In the genomic region with DNA sequence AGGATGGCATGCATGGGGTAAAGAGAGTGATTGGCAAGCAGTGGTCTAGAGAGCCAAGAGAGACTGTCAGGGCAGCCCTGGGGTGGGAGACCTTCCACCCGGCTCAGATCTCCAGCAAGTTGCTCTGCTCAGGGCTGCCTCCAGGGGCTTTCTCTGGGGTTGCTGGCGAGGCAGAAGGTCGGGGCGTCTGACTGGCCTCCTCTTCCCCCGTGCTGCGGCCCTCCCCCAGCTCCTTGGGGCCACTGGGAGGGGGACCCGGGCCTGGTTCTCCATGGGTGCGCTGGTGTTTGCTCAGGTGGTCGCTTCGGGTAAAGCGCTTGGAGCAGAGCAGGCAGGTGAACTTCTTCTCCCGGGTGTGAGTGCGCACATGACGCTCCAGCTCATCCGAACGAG, we compare ENCODE assay signal across 25 cellular contexts. TPM values are rescaled to one million over a fixed set of nuclear protein-coding genes. Genes with fewer than 3 reads are reported as not detected.
DNase-seq lines count a peak whose midpoint lies in the region; ATAC-seq and TF ChIP-seq lines count a peak whose summit lies in the region.
"Had no signal": no experiment of that assay in that cellular context is flagged by ENCODE, and none has a peak within 500 bp of the region (broad histone marks: within the 10 kb centered on the region; RNA-seq: fewer than 3 reads in every experiment).

No MANE protein-coding gene starts in this region.

- peaks cover 23% of the 10 kb centered on the region for H3K4me1 Mint-ChIP-seq in activated CD4-positive, alpha-beta T cell treated with anti-CD3 and anti-CD28 coated beads, Interleukin-2, amount 10 ng/mL, durations not matched to agents 7 days and 5 days
- H3K4me1 Mint-ChIP-seq in activated CD4-positive, alpha-beta memory T cell treated with anti-CD3 and anti-CD28 coated beads, Interleukin-2, amount 10 ng/mL, durations not matched to agents 7 days and 5 days, result peaks cover 17% of the 10 kb centered on the region

- peaks cover 12% of the 10 kb centered on the region for H3K4me1 ChIP-seq in NT2/D1 (ENCODE audit: insufficient read depth, insufficient read length)
- H3K4me1 ChIP-seq: uterus had no signal

- peak; percentile 3 for TF ChIP-seq CTCF in fibroblast of pulmonary artery (IDR thresholded peaks at IDR 0.05; ENCODE audit: low read length, missing control alignments)
- peak; percentile 13 for TF ChIP-seq CTCF in retinal pigment epithelial cell (conservative IDR thresholded peaks at IDR 0.05; ENCODE audit: low read depth, low read length)

- no peaks in the 10 kb centered on the region for H3K9me3 Mint-ChIP-seq in activated CD4-positive, alpha-beta T cell treated with anti-CD3 and anti-CD28 coated beads, Interleukin-2, amount 10 ng/mL, durations not matched to agents 7 days and 5 days
- H3K9me3 Mint-ChIP-seq in activated CD4-positive, alpha-beta memory T cell treated with anti-CD3 and anti-CD28 coated beads, Interleukin-2, amount 10 ng/mL, durations not matched to agents 7 days and 5 days, result no peaks in the 10 kb centered on the region

- no peaks in the 10 kb centered on the region for H3K36me3 ChIP-seq in NT2/D1 (ENCODE audit: insufficient read depth, insufficient read length, low read length)
- H3K36me3 ChIP-seq: gastrocnemius medialis, lower lobe of right lung, Peyer's patch, uterus had no signal

- CTCF ChIA-PET in activated CD4-positive, alpha-beta T cell treated with anti-CD3 and anti-CD28 coated beads, Interleukin-2, amount 10 ng/mL, durations not matched to agents 7 days and 5 days (lab: Charles Lee), result interaction anchor here (0.8 to 3.1 kb wide), 6 partner anchors 7 to 93 kb away, joined by 3 to 11 read pairs (median 7); no protein-coding TSS in a partner anchor
- CTCF ChIA-PET in activated CD4-positive, alpha-beta memory T cell treated with anti-CD3 and anti-CD28 coated beads, Interleukin-2, amount 10 ng/mL, durations not matched to agents 7 days and 5 days (lab: Charles Lee), result interaction anchor here (0.9 to 7.7 kb wide), 7 partner anchors 18 to 181 kb away, joined by 3 to 110 read pairs (median 8); a partner anchor contains a TSS

- H3K27ac Mint-ChIP-seq in activated CD4-positive, alpha-beta T cell treated with anti-CD3 and anti-CD28 coated beads, Interleukin-2, amount 10 ng/mL, durations not matched to agents 7 days and 5 days, result no peak overlapping the region
- no peak overlapping the region for H3K27ac Mint-ChIP-seq in activated CD4-positive, alpha-beta memory T cell treated with anti-CD3 and anti-CD28 coated beads, Interleukin-2, amount 10 ng/mL, durations not matched to agents 7 days and 5 days

- no peaks in the 10 kb centered on the region for H3K9me3 ChIP-seq in NT2/D1 (ENCODE audit: insufficient read depth, low read length)
- H3K9me3 ChIP-seq: gastrocnemius medialis, lower lobe of right lung, Peyer's patch, psoas muscle, uterus had no signal

- H3K27me3 ChIP-seq in NT2/D1 (ENCODE audit: insufficient read depth, insufficient read length), result peaks cover 31% of the 10 kb centered on the region
- H3K27me3 ChIP-seq: gastrocnemius medialis, Peyer's patch, uterus had no signal

- no peak for ATAC-seq in Right ventricle myocardium superior (ENCODE audit: poor library complexity)
- ATAC-seq: gastrocnemius medialis, GM12878, lower lobe of right lung, psoas muscle had no signal

- H3K9ac ChIP-seq in NT2/D1 (ENCODE audit: insufficient read length, low read depth), result peak overlapping the region; percentile 52

- no peaks in the 10 kb centered on the region for H3K36me3 Mint-ChIP-seq in activated CD4-positive, alpha-beta T cell treated with anti-CD3 and anti-CD28 coated beads, Interleukin-2, amount 10 ng/mL, durations not matched to agents 7 days and 5 days (ENCODE audit: low read depth)
- no peaks in the 10 kb centered on the region for H3K36me3 Mint-ChIP-seq in activated CD4-positive, alpha-beta memory T cell treated with anti-CD3 and anti-CD28 coated beads, Interleukin-2, amount 10 ng/mL, durations not matched to agents 7 days and 5 days (ENCODE audit: low read depth)
- H3K36me3 Mint-ChIP-seq: CD14-positive monocyte had no signal

- H3K4me3 ChIP-seq in NT2/D1 (ENCODE audit: insufficient read length, low read depth), result no peak overlapping the region
- H3K4me3 ChIP-seq in fibroblast of pulmonary artery (replicated peaks; ENCODE audit: low read depth, low read length), result no peak overlapping the region
- H3K4me3 ChIP-seq in retinal pigment epithelial cell (ENCODE audit: low read length), result no peak overlapping the region
- H3K4me3 ChIP-seq: gastrocnemius medialis, GM12878, lower lobe of right lung, Peyer's patch, psoas muscle, uterus had no signal

- intact Hi-C loops in Right ventricle myocardium superior (cut with DNase I), result loop anchor here (10.0 kb wide), 1 partner anchor 177 kb away; a partner anchor contains a TSS

- no peak overlapping the region for H3K4me3 Mint-ChIP-seq in activated CD4-positive, alpha-beta T cell treated with anti-CD3 and anti-CD28 coated beads, Interleukin-2, amount 10 ng/mL, durations not matched to agents 7 days and 5 days
- H3K4me3 Mint-ChIP-seq in activated CD4-positive, alpha-beta memory T cell treated with anti-CD3 and anti-CD28 coated beads, Interleukin-2, amount 10 ng/mL, durations not matched to agents 7 days and 5 days, result no peak overlapping the region

- peaks cover 24% of the 10 kb centered on the region for H3K27me3 Mint-ChIP-seq in activated CD4-positive, alpha-beta T cell treated with anti-CD3 and anti-CD28 coated beads, Interleukin-2, amount 10 ng/mL, durations not matched to agents 7 days and 5 days
- H3K27me3 Mint-ChIP-seq in activated CD4-positive, alpha-beta memory T cell treated with anti-CD3 and anti-CD28 coated beads, Interleukin-2, amount 10 ng/mL, durations not matched to agents 7 days and 5 days, result peaks cover 27% of the 10 kb centered on the region

- POLR2A ChIA-PET in activated CD4-positive, alpha-beta T cell treated with anti-CD3 and anti-CD28 coated beads, Interleukin-2, amount 10 ng/mL, durations not matched to agents 7 days and 5 days (lab: Charles Lee), result no interaction called here
- POLR2A ChIA-PET in activated CD4-positive, alpha-beta memory T cell treated with anti-CD3 and anti-CD28 coated beads, Interleukin-2, amount 10 ng/mL, durations not matched to agents 7 days and 5 days (lab: Charles Lee), result interaction anchor here (1.6 to 2.4 kb wide), 2 partner anchors 17 to 114 kb away, joined by 3 to 10 read pairs; a partner anchor contains a TSS

- peak; percentile 43 for DNase-seq in activated CD4-positive, alpha-beta T cell treated with anti-CD3 and anti-CD28 coated beads for 48 hours
- no peak for DNase-seq in activated CD4-positive, alpha-beta T cell treated with anti-CD3 and anti-CD28 coated beads, Interleukin-2, amount 10 ng/mL, durations not matched to agents 7 days and 5 days
- DNase-seq in NT2/D1 (ENCODE audit: low read depth, low spot score), result no peak
- DNase-seq in fibroblast of pulmonary artery (ENCODE audit: low read depth), result no peak
- DNase-seq in retinal pigment epithelial cell (ENCODE audit: low read depth), result no peak
- DNase-seq in Right ventricle myocardium superior, result no peak
- no peak for DNase-seq in kidney glomerular epithelial cell (lab: John Stamatoyannopoulos, UW)
- no peak for DNase-seq in activated CD4-positive, alpha-beta memory T cell treated with anti-CD3 and anti-CD28 coated beads, Interleukin-2, amount 10 ng/mL, durations not matched to agents 7 days and 5 days
- DNase-seq: activated effector memory CD4-positive, alpha-beta T cell treated with anti-CD3 and anti-CD28 coated beads, Interleukin-2, amount 50 U/mL, for 16 hours; amniotic stem cell; DND-41; gastrocnemius medialis; GOT3; lower lobe of right lung; MM.1S; NCI-H2081; NCI-H526 treated with DMSO at 0.1 percent for 48 hours; Peyer's patch; stimulated activated naive CD4-positive, alpha-beta T cell treated with Interleukin-2 at 50 U/mL for 16 hours; uterus had no signal

RNA-seq across cellular contexts. Expression of a gene that starts 6.6 kb away (rescaled TPM):
- total RNA-seq in activated CD4-positive, alpha-beta T cell treated with anti-CD3 and anti-CD28 coated beads, Interleukin-2, amount 10 ng/mL, durations not matched to agents 7 days and 5 days, result 10 to 100 TPM; 59.1 to 63.0 TPM
- 40.9 TPM for total RNA-seq in Right ventricle myocardium superior
- 10 to 100 TPM; 63.2 to 63.8 TPM for total RNA-seq in activated CD4-positive, alpha-beta memory T cell treated with anti-CD3 and anti-CD28 coated beads, Interleukin-2, amount 10 ng/mL, durations not matched to agents 7 days and 5 days

RNA-seq across cellular contexts. Expression of a gene that starts 8.1 kb away (rescaled TPM):
- not detected for total RNA-seq in activated CD4-positive, alpha-beta T cell treated with anti-CD3 and anti-CD28 coated beads, Interleukin-2, amount 10 ng/mL, durations not matched to agents 7 days and 5 days
- total RNA-seq in Right ventricle myocardium superior, result not detected
- total RNA-seq in activated CD4-positive, alpha-beta memory T cell treated with anti-CD3 and anti-CD28 coated beads, Interleukin-2, amount 10 ng/mL, durations not matched to agents 7 days and 5 days, result not detected
- total RNA-seq: A673, gastrocnemius medialis, GM12878, lower lobe of right lung, myocyte, Peyer's patch, psoas muscle had no signal

RNA-seq across cellular contexts. Expression of a gene that starts 28.5 kb away (rescaled TPM):
- 10 to 100 TPM; 47.9 to 56.4 TPM for total RNA-seq in activated CD4-positive, alpha-beta T cell treated with anti-CD3 and anti-CD28 coated beads, Interleukin-2, amount 10 ng/mL, durations not matched to agents 7 days and 5 days
- total RNA-seq in Right ventricle myocardium superior, result 37.0 TPM
- 10 to 100 TPM; 49.0 to 53.7 TPM for total RNA-seq in activated CD4-positive, alpha-beta memory T cell treated with anti-CD3 and anti-CD28 coated beads, Interleukin-2, amount 10 ng/mL, durations not matched to agents 7 days and 5 days

RNA-seq across cellular contexts. Expression of a gene that starts 32.7 kb away (rescaled TPM):
- 100 to 1,000 TPM; 305 to 335 TPM for total RNA-seq in activated CD4-positive, alpha-beta T cell treated with anti-CD3 and anti-CD28 coated beads, Interleukin-2, amount 10 ng/mL, durations not matched to agents 7 days and 5 days
- 359 TPM for total RNA-seq in Right ventricle myocardium superior
- total RNA-seq in activated CD4-positive, alpha-beta memory T cell treated with anti-CD3 and anti-CD28 coated beads, Interleukin-2, amount 10 ng/mL, durations not matched to agents 7 days and 5 days, result 100 to 1,000 TPM; 300 to 301 TPM

RNA-seq across cellular contexts. Expression of a gene that starts 51.9 kb away (rescaled TPM):
- total RNA-seq in activated CD4-positive, alpha-beta T cell treated with anti-CD3 and anti-CD28 coated beads, Interleukin-2, amount 10 ng/mL, durations not matched to agents 7 days and 5 days, result 10 to 100 TPM; 94.8 to 99.3 TPM
- total RNA-seq in Right ventricle myocardium superior, result 26.3 TPM
- total RNA-seq in activated CD4-positive, alpha-beta memory T cell treated with anti-CD3 and anti-CD28 coated beads, Interleukin-2, amount 10 ng/mL, durations not matched to agents 7 days and 5 days, result 10 to 100 TPM; 77.1 to 85.6 TPM
